In genomic region chr5:134127376-134127861, GRCh38 we compare ENCODE assay signal across 8 cellular contexts. TPM values are rescaled to one million over a fixed set of nuclear protein-coding genes. Genes with fewer than 3 reads are reported as not detected.
A peak's percentile ranks its signal among the peaks of the same experiment; 100 is the strongest.
DNase-seq lines count a peak whose midpoint lies in the region; ATAC-seq and TF ChIP-seq lines count a peak whose summit lies in the region.

No MANE protein-coding gene starts in this region.

- no peak overlapping the region for H3K18ac ChIP-seq in trophoblast cell (ENCODE audit: low read length)

- H3K4ac ChIP-seq in trophoblast cell (ENCODE audit: low read depth, low read length), result no peak overlapping the region

- H3K23ac ChIP-seq in trophoblast cell (ENCODE audit: low read length), result no peak overlapping the region

- no peaks in the 10 kb centered on the region for H3K79me1 ChIP-seq in trophoblast cell (ENCODE audit: low read length)

- H2BK12ac ChIP-seq in trophoblast cell (ENCODE audit: low read length), result no peak overlapping the region

- intact Hi-C loops in body of pancreas (cut with DNase I), result no loop called here
- intact Hi-C loops in testis (cut with DNase I; ENCODE audit: low total_unique reads), result no loop called here

- no peak overlapping the region for H3K9ac ChIP-seq in trophoblast cell (ENCODE audit: low read length)

- H2AK5ac ChIP-seq in trophoblast cell (ENCODE audit: low read length), result no peak overlapping the region

- peak overlapping the region in 1 of 4 donors; percentile 14 for H3K27ac ChIP-seq in body of pancreas
- no peak overlapping the region for H3K27ac ChIP-seq in trophoblast cell (ENCODE audit: low read depth, low read length)
- no peak overlapping the region for H3K27ac ChIP-seq in testis

- peak; percentile 55 to 77 (median 67) for DNase-seq in body of pancreas
- peak; percentile 37 to 44 for DNase-seq in trophoblast cell
- DNase-seq in testis, result no peak
- no peak for DNase-seq in NCI-H2227 treated with DMSO at 0.1 percent for 48 hours (lab: John Stamatoyannopoulos, UW)
- no peak for DNase-seq in dedifferentiated amniotic fluid mesenchymal stem cell (ENCODE audit: extremely low spot score)
- no peak for DNase-seq in DMS53 (lab: John Stamatoyannopoulos, UW)

- no peak overlapping the region for H4K91ac ChIP-seq in trophoblast cell (ENCODE audit: low read depth, low read length)

- H2AFZ ChIP-seq in trophoblast cell (ENCODE audit: insufficient read depth, low read length, poor library complexity), result no peak overlapping the region

- no peak overlapping the region for H3K4me2 ChIP-seq in trophoblast cell (ENCODE audit: low read length)

- no peaks in the 10 kb centered on the region for H3K36me3 ChIP-seq in body of pancreas (replicated peaks in 1 of 2; ENCODE audit: insufficient read depth in 1 of 2, low read depth in 2 of 2)
- H3K36me3 ChIP-seq in trophoblast cell (ENCODE audit: control insufficient read depth in 1 of 2, insufficient read depth in 2 of 2, low read length in 2 of 2), result peaks cover 20 to 31% of the 10 kb centered on the region in 2 experiments
- no peaks in the 10 kb centered on the region for H3K36me3 ChIP-seq in testis (ENCODE audit: low read depth, missing control alignments)

- H3K79me2 ChIP-seq in trophoblast cell (ENCODE audit: control insufficient read depth, insufficient read depth, low read length, poor library complexity), result no peaks in the 10 kb centered on the region

- H3K4me1 ChIP-seq in body of pancreas, result peaks cover 28% of the 10 kb centered on the region
- H3K4me1 ChIP-seq in trophoblast cell (ENCODE audit: control insufficient read depth in 1 of 2, insufficient read depth in 2 of 2, low read length in 2 of 2), result peaks cover 8 to 9% of the 10 kb centered on the region in 2 experiments
- H3K4me1 ChIP-seq in testis, result peaks cover 15% of the 10 kb centered on the region

- H3K14ac ChIP-seq in trophoblast cell (ENCODE audit: low read length), result no peak overlapping the region

- no peak for TF ChIP-seq POLR2A in body of pancreas (IDR thresholded peaks at IDR 0.05)
- TF ChIP-seq POLR2A in testis (IDR thresholded peaks at IDR 0.05), result no peak

- H4K8ac ChIP-seq in trophoblast cell (ENCODE audit: low read depth, low read length), result no peak overlapping the region

- H2BK5ac ChIP-seq in trophoblast cell (ENCODE audit: low read depth, low read length, poor library complexity), result no peak overlapping the region

- H2BK120ac ChIP-seq in trophoblast cell (ENCODE audit: insufficient read depth, low read length, poor library complexity), result no peak overlapping the region

- 24 to 43% methylated on average over 12 to 15 of the region's 15 CpGs for WGBS in body of pancreas, 2 donors
- no CpG with 5 or more reads among the region's 15 CpGs for WGBS in trophoblast cell (ENCODE audit: extremely low coverage, insufficient coverage, insufficient read length)
- WGBS in testis, 2 donors, result 81 to 87% methylated on average over 9 to 15 of the region's 15 CpGs

- ATAC-seq in GM18868 (IDR thresholded peaks at IDR 0.05; ENCODE audit: unreplicated experiment) (peak; percentile 75), HG03442 (IDR thresholded peaks at IDR 0.05; ENCODE audit: unreplicated experiment) (peak; percentile 58), body of pancreas (peak; percentile 69)

- H4K12ac ChIP-seq in trophoblast cell (ENCODE audit: low read depth, low read length), result no peak overlapping the region

- TF ChIP-seq CTCF in body of pancreas (IDR thresholded peaks at IDR 0.05) (no peak), testis (IDR thresholded peaks at IDR 0.05) (no peak)

- H3K27me3 ChIP-seq in body of pancreas (no peaks in the 10 kb centered on the region), trophoblast cell (ENCODE audit: insufficient read depth, low read length) (no peaks in the 10 kb centered on the region), testis (no peaks in the 10 kb centered on the region)

- no peak overlapping the region for H3K4me3 ChIP-seq in body of pancreas
- H3K4me3 ChIP-seq in trophoblast cell (ENCODE audit: low read depth, low read length), result no peak overlapping the region
- no peak overlapping the region for H3K4me3 ChIP-seq in testis

- H3K9me3 ChIP-seq in body of pancreas (no peaks in the 10 kb centered on the region), trophoblast cell (ENCODE audit: insufficient read depth, low read depth, low read length) (no peaks in the 10 kb centered on the region), testis (no peaks in the 10 kb centered on the region)

RNA-seq across cellular contexts. Expression of gene TCF7, which starts 12.9 kb away (rescaled TPM):
- 1 to 10 TPM; 6.3 to 9.1 TPM for total RNA-seq in body of pancreas
- polyA plus RNA-seq in trophoblast cell (2013), result 10.2 and 10.8 TPM in 2 replicates
- total RNA-seq in testis, result 10 to 100 TPM; 15.2 to 16.1 TPM
- 9.9 TPM for polyA plus RNA-seq in testis (ENCODE audit: insufficient read depth, low read depth, low replicate concordance)

RNA-seq across cellular contexts. Expression of gene SKP1, which starts 49.3 kb away (rescaled TPM):
- total RNA-seq in body of pancreas (10 to 100 TPM; 31.6 to 46.8 TPM), testis (100 to 1,000 TPM; 336 to 459 TPM)
- 589 and 590 TPM in 2 replicates for polyA plus RNA-seq in trophoblast cell (2013)
- polyA plus RNA-seq in testis (ENCODE audit: insufficient read depth, low read depth, low replicate concordance), result 919 TPM

Comparison
In these comparisons a context has a peak if more than half of its experiments do, and no peak if none do; other contexts are left out.
1. DNase-seq: peak in body of pancreas (4 of 4) and trophoblast cell (2 of 2); none in testis (single experiment), NCI-H2227 treated with DMSO at 0.1 percent for 48 hours (single experiment), dedifferentiated amniotic fluid mesenchymal stem cell (single experiment) and DMS53 (single experiment).
2. RNA of gene SKP1, which starts 49.3 kb away (total RNA-seq): 336 to 459 TPM in testis; 31.6 to 46.8 TPM in body of pancreas; every median in the first group is over 4 times any median in the second.
3. Peak in every context shown above with its lines, with median percentiles within 50 percentile points of each other: ATAC-seq.